In genomic region chr17:38735161-38735997, GRCh38 we compare ENCODE assay signal across 8 cellular contexts. TPM values are rescaled to one million over a fixed set of nuclear protein-coding genes. Genes with fewer than 3 reads are reported as not detected.
DNase-seq lines count a peak whose midpoint lies in the region; ATAC-seq, FAIRE-seq and TF ChIP-seq lines count a peak whose summit lies in the region.

No MANE protein-coding gene starts in this region.

- peak; percentile 24 to 27 for ATAC-seq in activated T-cell treated with anti-CD3 and anti-CD28 coated beads, Interleukin-2, amount 50 U/mL, for 72 hours (replicated peaks in 1 of 2)
- ATAC-seq in pancreas (peak in 1 of 4 donors; percentile 4), HG03432 (IDR thresholded peaks at IDR 0.05; ENCODE audit: unreplicated experiment) (no peak)

- H3K4me1 ChIP-seq in NT2/D1 (ENCODE audit: insufficient read depth, insufficient read length) (peaks cover 21% of the 10 kb centered on the region), pancreas (peaks cover 22 to 44% (median 38%) of the 10 kb centered on the region in 3 donors), uterus (no peaks in the 10 kb centered on the region)

- H3K9me3 ChIP-seq in NT2/D1 (ENCODE audit: insufficient read depth, low read length) = no peaks in the 10 kb centered on the region
- H3K9me3 ChIP-seq in pancreas = no peaks in the 10 kb centered on the region
- no peaks in the 10 kb centered on the region for H3K9me3 ChIP-seq in uterus

- no peaks in the 10 kb centered on the region for H3K27me3 Mint-ChIP-seq in activated T-cell treated with anti-CD3 and anti-CD28 coated beads, Interleukin-2, amount 50 U/mL, for 72 hours (ENCODE audit: low read depth)

- FAIRE-seq in pancreas (lab: Jason Lieb, UNC) = no peak

- H3K36me3 ChIP-seq in NT2/D1 (ENCODE audit: insufficient read depth, insufficient read length, low read length) = peaks cover 83% of the 10 kb centered on the region
- H3K36me3 ChIP-seq in pancreas = peaks cover 0 to 18% (median 0%) of the 10 kb centered on the region in 3 donors
- H3K36me3 ChIP-seq in uterus = no peaks in the 10 kb centered on the region

- WGBS in pancreas, 2 donors = 41 to 45% methylated on average over 22 to 23 of the region's 23 CpGs

- H3K36me3 Mint-ChIP-seq in activated T-cell treated with anti-CD3 and anti-CD28 coated beads, Interleukin-2, amount 50 U/mL, for 72 hours (ENCODE audit: insufficient read depth in 2 of 2) = peaks cover 1% of the 10 kb centered on the region in 2 donors

- no peak for TF ChIP-seq POLR2A in uterus (IDR thresholded peaks at IDR 0.05)

- intact Hi-C loops in pancreas (cut with DNase I) = loop anchor here in 1 of 3 donors (5.0 kb wide), 1 partner anchor 58 kb away; no protein-coding TSS in a partner anchor
- intact Hi-C loops in uterus (cut with DNase I; ENCODE audit: low total_unique reads) = loop anchor here (5.0 kb wide), 1 partner anchor 58 kb away; no protein-coding TSS in a partner anchor

- H3K4me3 ChIP-seq in NT2/D1 (ENCODE audit: insufficient read length, low read depth) = no peak overlapping the region
- H3K4me3 ChIP-seq in fibroblast of pulmonary artery (replicated peaks; ENCODE audit: low read depth, low read length) = no peak overlapping the region
- no peak overlapping the region for H3K4me3 ChIP-seq in pancreas
- H3K4me3 ChIP-seq in uterus = no peak overlapping the region

- no peaks in the 10 kb centered on the region for H3K27me3 ChIP-seq in NT2/D1 (ENCODE audit: insufficient read depth, insufficient read length)
- H3K27me3 ChIP-seq in pancreas = no peaks in the 10 kb centered on the region
- H3K27me3 ChIP-seq in uterus = no peaks in the 10 kb centered on the region

- no peak overlapping the region for H3K4me3 Mint-ChIP-seq in activated T-cell treated with anti-CD3 and anti-CD28 coated beads, Interleukin-2, amount 50 U/mL, for 72 hours

- DNase-seq in NCI-H748 (lab: John Stamatoyannopoulos, UW; ENCODE audit: unreplicated experiment) = peak; percentile 41
- no peak for DNase-seq in NCI-H748 treated with DMSO at 0.1 percent for 48 hours (lab: John Stamatoyannopoulos, UW)
- DNase-seq in NT2/D1 (ENCODE audit: low read depth, low spot score) = no peak
- peak; percentile 73 to 78 for DNase-seq in activated T-cell treated with anti-CD3 and anti-CD28 coated beads, Interleukin-2, amount 50 U/mL, for 72 hours
- DNase-seq in fibroblast of pulmonary artery (ENCODE audit: low read depth) = peak; percentile 39
- peak; percentile 56 to 89 (median 72) for DNase-seq in pancreas
- DNase-seq in uterus = peak; percentile 62 to 69

- H3K9me3 Mint-ChIP-seq in activated T-cell treated with anti-CD3 and anti-CD28 coated beads, Interleukin-2, amount 50 U/mL, for 72 hours = no peaks in the 10 kb centered on the region

- H3K4me1 Mint-ChIP-seq in activated T-cell treated with anti-CD3 and anti-CD28 coated beads, Interleukin-2, amount 50 U/mL, for 72 hours (ENCODE audit: low read depth) = peaks cover 47% of the 10 kb centered on the region

- H3K27ac Mint-ChIP-seq in activated T-cell treated with anti-CD3 and anti-CD28 coated beads, Interleukin-2, amount 50 U/mL, for 72 hours = no peak overlapping the region

- peak overlapping the region; percentile 3 for H3K9ac ChIP-seq in NT2/D1 (ENCODE audit: insufficient read length, low read depth)

- H3K27ac ChIP-seq in pancreas (peak overlapping the region in 1 of 4 donors; percentile 30), uterus (peak overlapping the region in 1 of 2 donors; percentile 13)

- TF ChIP-seq CTCF in fibroblast of pulmonary artery (IDR thresholded peaks at IDR 0.05; ENCODE audit: low read length, missing control alignments) (peak; percentile 86), pancreas (IDR thresholded peaks at IDR 0.05) (peak; percentile 72 to 83 (median 82)), uterus (IDR thresholded peaks at IDR 0.05) (peak; percentile 87 to 98 (median 92))

RNA-seq across cellular contexts. Expression of gene CISD3, which starts 5.2 kb away (rescaled TPM):
- total RNA-seq in activated T-cell treated with anti-CD3 and anti-CD28 coated beads, Interleukin-2, amount 50 U/mL, for 72 hours = 10 to 100 TPM; 25.5 to 27.8 TPM
- total RNA-seq in pancreas = 10 to 100 TPM; 27.5 to 44.3 (median 30.9) TPM
- 10 to 100 TPM; 28.1 to 34.9 TPM for polyA plus RNA-seq in pancreas
- 10 to 100 TPM in 1 of 4 donors, 1 to 10 TPM in 2, under 1 TPM in 1; 0.26 to 22.0 (median 2.9) TPM for total RNA-seq in uterus

RNA-seq across cellular contexts. Expression of gene PCGF2, which starts 12.8 kb away (rescaled TPM):
- 1 to 10 TPM; 2.7 to 7.7 TPM for total RNA-seq in activated T-cell treated with anti-CD3 and anti-CD28 coated beads, Interleukin-2, amount 50 U/mL, for 72 hours
- total RNA-seq in pancreas (10 to 100 TPM; 12.9 to 25.2 (median 21.1) TPM), uterus (10 to 100 TPM in 2 of 4 donors, 1 to 10 TPM in 2; 5.5 to 81.8 (median 16.2) TPM)
- polyA plus RNA-seq in pancreas = 10 to 100 TPM; 39.2 to 39.6 TPM

RNA-seq across cellular contexts. Expression of gene PSMB3, which starts 17.2 kb away (rescaled TPM):
- total RNA-seq in activated T-cell treated with anti-CD3 and anti-CD28 coated beads, Interleukin-2, amount 50 U/mL, for 72 hours = 100 to 1,000 TPM; 182 to 190 TPM
- total RNA-seq in pancreas (10 to 100 TPM; 27.7 to 74.7 (median 54.5) TPM), uterus (100 to 1,000 TPM in 2 of 4 donors, 10 to 100 TPM in 2; 91.6 to 285 (median 101) TPM)
- 100 to 1,000 TPM; 104 to 107 TPM for polyA plus RNA-seq in pancreas

RNA-seq across cellular contexts. Expression of gene MLLT6, which starts 30.3 kb away (rescaled TPM):
- total RNA-seq in activated T-cell treated with anti-CD3 and anti-CD28 coated beads, Interleukin-2, amount 50 U/mL, for 72 hours = 100 to 1,000 TPM; 251 to 263 TPM
- 100 to 1,000 TPM in 1 of 6 donors, 10 to 100 TPM in 5; 51.3 to 112 (median 67.4) TPM for total RNA-seq in pancreas
- 100 to 1,000 TPM in 1 of 2 donors, 10 to 100 TPM in 1; 69.9 to 181 TPM for polyA plus RNA-seq in pancreas
- total RNA-seq in uterus = 100 to 1,000 TPM in 1 of 4 donors, 10 to 100 TPM in 3; 32.3 to 218 (median 60.3) TPM

Comparison
In these comparisons a context has a peak if more than half of its experiments do, and no peak if none do; other contexts are left out.
1. DNase-seq: peak in NCI-H748 (single experiment), activated T-cell treated with anti-CD3 and anti-CD28 coated beads, Interleukin-2, amount 50 U/mL, for 72 hours (2 of 2), fibroblast of pulmonary artery (single experiment), pancreas (6 of 6) and uterus (2 of 2); none in NCI-H748 treated with DMSO at 0.1 percent for 48 hours (single experiment) and NT2/D1 (single experiment).
2. Peak in every context shown above with its lines, with median percentiles within 50 percentile points of each other: CTCF ChIP-seq.